In the genomic region with DNA sequence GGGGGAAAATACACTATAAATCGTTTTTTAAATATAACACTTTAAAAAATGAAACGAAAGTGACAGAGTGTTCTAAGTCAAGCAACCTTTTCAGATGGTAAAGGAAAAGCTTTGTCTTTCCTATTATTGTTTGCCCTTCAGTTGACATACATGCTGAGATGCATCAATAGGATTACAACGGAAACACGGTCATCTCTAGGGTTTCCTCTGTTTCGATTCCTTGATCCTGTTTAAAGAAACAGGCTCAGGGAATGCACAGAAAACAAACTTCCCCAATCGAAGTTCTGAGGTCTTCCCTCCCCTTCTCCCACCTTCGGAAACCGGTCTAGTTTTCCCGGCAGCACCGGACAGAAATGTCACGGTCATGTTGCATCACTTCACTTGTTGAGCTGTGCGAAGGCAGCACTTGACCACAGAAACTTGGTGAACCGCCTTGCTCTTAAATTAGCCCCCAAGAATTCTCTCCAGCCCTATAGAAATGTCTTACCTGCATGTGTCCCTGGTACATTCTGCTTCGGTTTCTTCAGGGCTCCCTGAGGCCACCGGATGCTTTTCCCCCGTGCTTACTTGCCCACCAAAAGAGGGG, we compare ENCODE assay signal across 8 cellular contexts. TPM values are rescaled to one million over a fixed set of nuclear protein-coding genes. Genes with fewer than 3 reads are reported as not detected.
A peak's percentile ranks its signal among the peaks of the same experiment; 100 is the strongest.
DNase-seq lines count a peak whose midpoint lies in the region; ATAC-seq and TF ChIP-seq lines count a peak whose summit lies in the region.

No MANE protein-coding gene starts in this region.

- DNase-seq in BE2C (no peak), T-cell (no peak), midbrain (lab: John Stamatoyannopoulos, UW) (peak; percentile 42), GM20000 (ENCODE audit: low spot score) (no peak), left colon (no peak)
- DNase-seq in stimulated activated CD4-positive, alpha-beta T cell treated with anti-CD3 and anti-CD28 coated beads, Interleukin-1b, Interleukin-23, amount 100 ng/mL, for 48 hours, result no peak

- no peak overlapping the region for H3K27ac Mint-ChIP-seq in T-cell

- POLR2A ChIA-PET in T-cell (lab: Charles Lee), result no interaction called here

- peak overlapping the region; percentile 49 to 69 (median 56) for H3K4me3 Mint-ChIP-seq in T-cell

- CTCF ChIA-PET in T-cell (lab: Charles Lee), result no interaction called here

- H3K9me3 ChIP-seq in BE2C, result no peaks in the 10 kb centered on the region

- H3K27me3 ChIP-seq in BE2C, result peaks cover 57% of the 10 kb centered on the region

- no peaks in the 10 kb centered on the region for H3K4me1 ChIP-seq in BE2C

- H3K4me1 Mint-ChIP-seq in T-cell, result peaks cover 14 to 17% (median 16%) of the 10 kb centered on the region in 3 donors

- peak; percentile 56 for ATAC-seq in GM19023 (IDR thresholded peaks at IDR 0.05; ENCODE audit: unreplicated experiment)
- peak; percentile 32 for ATAC-seq in HG03108 (IDR thresholded peaks at IDR 0.05; ENCODE audit: unreplicated experiment)
- ATAC-seq in T-cell (replicated peaks in 1 of 4), result no peak
- no peak for ATAC-seq in left colon

- intact Hi-C loops in left colon (cut with DNase I, micrococcal nuclease), result no loop called here

- peaks cover 0 to 4% (median 0%) of the 10 kb centered on the region in 3 donors for H3K9me3 Mint-ChIP-seq in T-cell

- peaks cover 55 to 57% of the 10 kb centered on the region in 2 donors for H3K27me3 Mint-ChIP-seq in T-cell

- H3K36me3 ChIP-seq in BE2C, result no peaks in the 10 kb centered on the region

- no peaks in the 10 kb centered on the region for H3K36me3 Mint-ChIP-seq in T-cell

- no peak for TF ChIP-seq CTCF in BE2C (IDR thresholded peaks at IDR 0.05; ENCODE audit: low read depth, low read length)
- TF ChIP-seq CTCF in GM20000 (IDR thresholded peaks at IDR 0.05; ENCODE audit: extremely low read depth, missing control alignments), result no peak

- H3K4me3 ChIP-seq in BE2C (ENCODE audit: low read depth, low read length), result peak overlapping the region; percentile 68

RNA-seq across cellular contexts. Expression of a gene that starts 0.6 kb away (rescaled TPM):
- 0.56 TPM for polyA plus RNA-seq in BE2C (2012; ENCODE audit: insufficient read depth, insufficient read length, low read depth)
- total RNA-seq in T-cell (not detected), left colon (not detected)

Comparison
In these comparisons a context has a peak if more than half of its experiments do, and no peak if none do; other contexts are left out.
1. ATAC-seq: peak in GM19023 (single experiment) and HG03108 (single experiment); none in T-cell (0 of 4) and left colon (single experiment).